1 cellular context compared by ENCODE assay signal in genomic region chr17:50596191-50597037, GRCh38.
TF ChIP-seq lines count a peak whose summit lies in the region.

No MANE protein-coding gene starts in this region.

TF ChIP-seq in GM23338, 12 proteins besides CTCF, POLR2A, EP300 and RAD21 (continued from another document):
- TF ChIP-seq ETS1 (IDR thresholded peaks at IDR 0.05), result no peak
- TF ChIP-seq ZNF462 (CRISPR knock-in tag; IDR thresholded peaks at IDR 0.05), result no peak
- TF ChIP-seq JUNB (IDR thresholded peaks at IDR 0.05; ENCODE audit: unreplicated experiment), result no peak
- TF ChIP-seq NANOG (IDR thresholded peaks at IDR 0.05; ENCODE audit: borderline replicate concordance), result no peak
- TF ChIP-seq EZH2 (IDR thresholded peaks at IDR 0.05; ENCODE audit: low read depth, unreplicated experiment), result no peak
- no peak for TF ChIP-seq ZNF114 (CRISPR knock-in tag; IDR thresholded peaks at IDR 0.05)
- no peak for TF ChIP-seq ZNF331 (CRISPR knock-in tag; IDR thresholded peaks at IDR 0.05; ENCODE audit: low read depth)
- no peak for TF ChIP-seq POLR2AphosphoS5 (IDR thresholded peaks at IDR 0.05; ENCODE audit: low read depth)
